ENCODE assay signal across 10 cellular contexts in genomic region chr3:98746882-98747281, GRCh38. TPM values are rescaled to one million over a fixed set of nuclear protein-coding genes. Genes with fewer than 3 reads are reported as not detected.
"Had no signal": no experiment of that assay in that cellular context is flagged by ENCODE, and none has a peak within 500 bp of the region (broad histone marks: within the 10 kb centered on the region; RNA-seq: fewer than 3 reads in every experiment).

No MANE protein-coding gene starts in this region.

- H3K27ac Mint-ChIP-seq: natural killer cell treated with Interleukin-12 subunit alpha and Interleukin-12 subunit beta and Interleukin-15 and Interleukin-18, amount 100 ng/mL, for 72 hours; stimulated activated effector memory CD8-positive, alpha-beta T cell treated with anti-CD3 and anti-CD28 coated beads, Interleukin-12 subunit alpha, Interleukin-12 subunit beta, amount 100 ng/mL, for 72 hours had no signal

- H3K36me3 Mint-ChIP-seq: natural killer cell treated with Interleukin-12 subunit alpha and Interleukin-12 subunit beta and Interleukin-15 and Interleukin-18, amount 100 ng/mL, for 72 hours; stimulated activated effector memory CD8-positive, alpha-beta T cell treated with anti-CD3 and anti-CD28 coated beads, Interleukin-12 subunit alpha, Interleukin-12 subunit beta, amount 100 ng/mL, for 72 hours had no signal

- H3K9me3 Mint-ChIP-seq: natural killer cell treated with Interleukin-12 subunit alpha and Interleukin-12 subunit beta and Interleukin-15 and Interleukin-18, amount 100 ng/mL, for 72 hours; stimulated activated effector memory CD8-positive, alpha-beta T cell treated with anti-CD3 and anti-CD28 coated beads, Interleukin-12 subunit alpha, Interleukin-12 subunit beta, amount 100 ng/mL, for 72 hours had no signal

- DNase-seq: activated naive CD4-positive, alpha-beta T cell treated with anti-CD3 and anti-CD28 coated beads, Interleukin-2, amount 50 U/mL, for 16 hours; activated T-cell treated with anti-CD3 and anti-CD28 coated beads, Interleukin-2, amount 50 U/mL, for 1 hour; adrenal gland; tibial artery had no signal

- ATAC-seq: activated CD4-positive, CD25-positive, alpha-beta regulatory T cell treated with anti-CD3 and anti-CD28 coated beads, Interleukin-2, amount 50 U/mL, for 24 hours; natural killer cell treated with Interleukin-12 subunit alpha and Interleukin-12 subunit beta and Interleukin-15 and Interleukin-18, amount 100 ng/mL, for 72 hours; stimulated activated effector memory CD8-positive, alpha-beta T cell treated with anti-CD3 and anti-CD28 coated beads, Interleukin-12 subunit alpha, Interleukin-12 subunit beta, amount 100 ng/mL, for 72 hours had no signal

- H3K4me3 ChIP-seq: breast epithelium, skin epidermis, tibial artery had no signal

- H3K27ac ChIP-seq: breast epithelium, skin epidermis, tibial artery had no signal

- H3K4me3 Mint-ChIP-seq: natural killer cell treated with Interleukin-12 subunit alpha and Interleukin-12 subunit beta and Interleukin-15 and Interleukin-18, amount 100 ng/mL, for 72 hours; stimulated activated effector memory CD8-positive, alpha-beta T cell treated with anti-CD3 and anti-CD28 coated beads, Interleukin-12 subunit alpha, Interleukin-12 subunit beta, amount 100 ng/mL, for 72 hours had no signal

- H3K27me3 ChIP-seq: adrenal gland, breast epithelium, tibial artery had no signal

- H3K4me1 Mint-ChIP-seq: stimulated activated effector memory CD8-positive, alpha-beta T cell treated with anti-CD3 and anti-CD28 coated beads, Interleukin-12 subunit alpha, Interleukin-12 subunit beta, amount 100 ng/mL, for 72 hours had no signal

- H3K4me1 ChIP-seq: adrenal gland, breast epithelium had no signal

- H3K9me3 ChIP-seq: adrenal gland, breast epithelium, tibial artery had no signal

- H3K36me3 ChIP-seq: adrenal gland, breast epithelium, tibial artery had no signal

RNA-seq across cellular contexts. Expression of gene ST3GAL6, which starts 16.3 kb away (rescaled TPM):
- total RNA-seq: natural killer cell treated with Interleukin-12 subunit alpha and Interleukin-12 subunit beta and Interleukin-15 and Interleukin-18, amount 100 ng/mL, for 72 hours; T-helper 2 cell treated with Interferon-gamma antibody and Interleukin-4, amounts not matched to agents 100 ng/mL and 5 ng/mL, for 36 hours had no signal
